ENCODE assay signal across 1 cellular context in the genomic region with DNA sequence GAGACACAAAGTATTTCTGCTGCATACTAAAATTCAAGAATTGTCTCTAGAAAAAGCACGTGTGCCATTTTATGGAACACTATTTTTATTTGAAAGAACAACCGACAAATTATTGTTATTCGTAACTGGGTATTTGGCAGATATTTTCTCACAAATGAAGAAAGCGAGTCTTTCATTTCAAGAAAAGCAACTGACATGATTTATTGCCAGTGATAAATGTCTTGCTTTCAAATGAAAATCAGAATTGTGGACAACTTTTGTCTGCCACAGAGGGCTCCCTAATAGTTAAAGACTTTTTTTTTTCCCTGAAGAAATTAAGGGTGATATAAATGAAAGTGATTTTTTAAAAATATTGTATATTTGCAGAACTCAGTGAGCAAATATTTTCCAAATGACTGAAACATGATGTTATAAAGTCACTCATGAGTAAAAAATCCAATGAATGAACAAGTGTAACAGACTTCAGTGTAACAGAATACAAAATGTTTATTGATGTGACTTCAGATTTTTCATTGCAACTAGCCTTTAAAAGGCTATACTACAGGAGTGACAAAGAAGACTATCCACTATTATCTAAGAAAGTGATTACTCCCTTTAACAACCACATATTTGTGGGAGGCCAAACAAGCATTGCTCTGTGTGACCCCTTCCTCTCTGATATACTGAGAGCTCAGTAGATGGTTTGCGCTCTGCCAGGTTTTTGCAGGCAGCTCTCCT.
TF ChIP-seq lines count a peak whose summit lies in the region.

No MANE protein-coding gene starts in this region.

TF ChIP-seq in SK-N-SH, 30 proteins besides CTCF, POLR2A, EP300 and RAD21 (continued from another document):
- TF ChIP-seq, protein P1, sequence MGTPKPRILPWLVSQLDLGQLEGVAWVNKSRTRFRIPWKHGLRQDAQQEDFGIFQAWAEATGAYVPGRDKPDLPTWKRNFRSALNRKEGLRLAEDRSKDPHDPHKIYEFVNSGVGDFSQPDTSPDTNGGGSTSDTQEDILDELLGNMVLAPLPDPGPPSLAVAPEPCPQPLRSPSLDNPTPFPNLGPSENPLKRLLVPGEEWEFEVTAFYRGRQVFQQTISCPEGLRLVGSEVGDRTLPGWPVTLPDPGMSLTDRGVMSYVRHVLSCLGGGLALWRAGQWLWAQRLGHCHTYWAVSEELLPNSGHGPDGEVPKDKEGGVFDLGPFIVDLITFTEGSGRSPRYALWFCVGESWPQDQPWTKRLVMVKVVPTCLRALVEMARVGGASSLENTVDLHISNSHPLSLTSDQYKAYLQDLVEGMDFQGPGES (IDR thresholded peaks at IDR 0.05; ENCODE audit: low read depth, low read length): no peak
